8 cellular contexts compared by ENCODE assay signal in genomic region chr11:59556115-59556882, GRCh38. TPM values are rescaled to one million over a fixed set of nuclear protein-coding genes. Genes with fewer than 3 reads are reported as not detected.
A peak's percentile ranks its signal among the peaks of the same experiment; 100 is the strongest.
DNase-seq lines count a peak whose midpoint lies in the region; ATAC-seq, FAIRE-seq and TF ChIP-seq lines count a peak whose summit lies in the region.

No MANE protein-coding gene starts in this region.

- H3K27me3 ChIP-seq in Peyer's patch: no peaks in the 10 kb centered on the region
- H3K27me3 ChIP-seq in pancreas: no peaks in the 10 kb centered on the region

- no peak for TF ChIP-seq POLR2A in Peyer's patch (IDR thresholded peaks at IDR 0.05)

- H3K27ac Mint-ChIP-seq in activated T-helper 2 cell treated with anti-CD3 and anti-CD28 coated beads, Interferon-gamma antibody, Interleukin-2, Interleukin-4, amounts not matched to agents 10 μg/mL and 5 μg/mL and 100 μg/mL, durations not matched to agents 14 hours and 24 hours and 36 hours: peak overlapping the region; percentile 66
- H3K27ac Mint-ChIP-seq in type B pancreatic cell: peak overlapping the region; percentile 90

- TF ChIP-seq CTCF in Peyer's patch (IDR thresholded peaks at IDR 0.05) (no peak), pancreas (IDR thresholded peaks at IDR 0.05) (no peak), type B pancreatic cell (conservative IDR thresholded peaks at IDR 0.05) (no peak)

- H3K4me1 Mint-ChIP-seq in activated T-helper 2 cell treated with anti-CD3 and anti-CD28 coated beads, Interferon-gamma antibody, Interleukin-2, Interleukin-4, amounts not matched to agents 10 μg/mL and 5 μg/mL and 100 μg/mL, durations not matched to agents 14 hours and 24 hours and 36 hours (ENCODE audit: low read depth): peaks cover 50% of the 10 kb centered on the region
- peaks cover 30% of the 10 kb centered on the region for H3K4me1 Mint-ChIP-seq in type B pancreatic cell (ENCODE audit: unreplicated experiment)

- H3K4me1 ChIP-seq in Peyer's patch (peaks cover 0 to 4% (median 2%) of the 10 kb centered on the region in 4 donors), pancreas (peaks cover 0 to 4% (median 3%) of the 10 kb centered on the region in 3 donors)

- no peak for FAIRE-seq in pancreas (lab: Jason Lieb, UNC)

- H3K4me3 ChIP-seq in Peyer's patch: peak overlapping the region; percentile 4 to 25 (median 17)
- peak overlapping the region in 2 of 4 donors; percentile 10 to 30 for H3K4me3 ChIP-seq in pancreas

- intact Hi-C loops in activated T-helper 2 cell treated with anti-CD3 and anti-CD28 coated beads, Interferon-gamma antibody, Interleukin-2, Interleukin-4, amounts not matched to agents 10 μg/mL and 5 μg/mL and 100 μg/mL, durations not matched to agents 14 hours and 24 hours and 36 hours (cut with micrococcal nuclease): loop anchor here (5.0 to 10.0 kb wide), 2 partner anchors 1221 to 1841 kb away; partner anchors contain the start of genes MED19 and TMX2
- intact Hi-C loops in pancreas (cut with DNase I): no loop called here

- H3K9me3 Mint-ChIP-seq in activated T-helper 2 cell treated with anti-CD3 and anti-CD28 coated beads, Interferon-gamma antibody, Interleukin-2, Interleukin-4, amounts not matched to agents 10 μg/mL and 5 μg/mL and 100 μg/mL, durations not matched to agents 14 hours and 24 hours and 36 hours: no peaks in the 10 kb centered on the region
- H3K9me3 Mint-ChIP-seq in type B pancreatic cell: no peaks in the 10 kb centered on the region

- H3K9me3 ChIP-seq in Peyer's patch (no peaks in the 10 kb centered on the region), pancreas (no peaks in the 10 kb centered on the region)

- H3K4me3 Mint-ChIP-seq in activated T-helper 2 cell treated with anti-CD3 and anti-CD28 coated beads, Interferon-gamma antibody, Interleukin-2, Interleukin-4, amounts not matched to agents 10 μg/mL and 5 μg/mL and 100 μg/mL, durations not matched to agents 14 hours and 24 hours and 36 hours (ENCODE audit: low read depth): peak overlapping the region; percentile 76
- H3K4me3 Mint-ChIP-seq in type B pancreatic cell: peak overlapping the region; percentile 89

- H3K36me3 Mint-ChIP-seq in activated T-helper 2 cell treated with anti-CD3 and anti-CD28 coated beads, Interferon-gamma antibody, Interleukin-2, Interleukin-4, amounts not matched to agents 10 μg/mL and 5 μg/mL and 100 μg/mL, durations not matched to agents 14 hours and 24 hours and 36 hours (ENCODE audit: low read depth): no peaks in the 10 kb centered on the region
- H3K36me3 Mint-ChIP-seq in type B pancreatic cell: peaks cover 4% of the 10 kb centered on the region

- H3K27ac ChIP-seq in Peyer's patch: peak overlapping the region in 2 of 4 donors; percentile 6 to 42
- peak overlapping the region in 3 of 4 donors; percentile 4 to 47 (median 30) for H3K27ac ChIP-seq in pancreas

- H3K36me3 ChIP-seq in Peyer's patch (no peaks in the 10 kb centered on the region), pancreas (no peaks in the 10 kb centered on the region)

- WGBS in pancreas, 2 donors: 7 to 8% methylated on average over 28 of the region's 28 CpGs

- DNase-seq in DMS53 (lab: John Stamatoyannopoulos, UW): peak; percentile 80
- DNase-seq in HS-27A (ENCODE audit: low read depth): peak; percentile 75
- peak in 2 of 3 donors; percentile 29 to 68 for DNase-seq in Peyer's patch
- DNase-seq in activated T-helper 2 cell treated with anti-CD3 and anti-CD28 coated beads, Interferon-gamma antibody, Interleukin-2, Interleukin-4, amounts not matched to agents 10 μg/mL and 5 μg/mL and 100 μg/mL, durations not matched to agents 14 hours and 24 hours and 36 hours (ENCODE audit: low spot score): peak; percentile 62
- peak; percentile 82 for DNase-seq in foreskin melanocyte
- DNase-seq in pancreas: peak in 4 of 6 donors; percentile 31 to 76 (median 46)
- DNase-seq in type B pancreatic cell (ENCODE audit: extremely low spot score, unreplicated experiment): peak; percentile 79

- ATAC-seq in pancreas: peak; percentile 36 to 48 (median 36)
- ATAC-seq in HG03196 (IDR thresholded peaks at IDR 0.05; ENCODE audit: unreplicated experiment): no peak

- H3K27me3 Mint-ChIP-seq in activated T-helper 2 cell treated with anti-CD3 and anti-CD28 coated beads, Interferon-gamma antibody, Interleukin-2, Interleukin-4, amounts not matched to agents 10 μg/mL and 5 μg/mL and 100 μg/mL, durations not matched to agents 14 hours and 24 hours and 36 hours (ENCODE audit: low read depth): peaks cover 4% of the 10 kb centered on the region
- H3K27me3 Mint-ChIP-seq in type B pancreatic cell: peaks cover 21% of the 10 kb centered on the region

RNA-seq across cellular contexts. Expression of gene OR4D9, which starts 45.0 kb away (rescaled TPM):
- total RNA-seq in Peyer's patch (not detected), pancreas (not detected), type B pancreatic cell (ENCODE audit: low replicate concordance) (not detected in 2 replicates)
- total RNA-seq in activated T-helper 2 cell treated with anti-CD3 and anti-CD28 coated beads, Interferon-gamma antibody, Interleukin-2, Interleukin-4, amounts not matched to agents 10 μg/mL and 5 μg/mL and 100 μg/mL, durations not matched to agents 14 hours and 24 hours and 36 hours: not detected in 2 replicates
- not detected for polyA plus RNA-seq in pancreas

RNA-seq across cellular contexts. Expression of gene OR4D11, which starts 52.9 kb away (rescaled TPM):
- not detected for total RNA-seq in Peyer's patch
- total RNA-seq in activated T-helper 2 cell treated with anti-CD3 and anti-CD28 coated beads, Interferon-gamma antibody, Interleukin-2, Interleukin-4, amounts not matched to agents 10 μg/mL and 5 μg/mL and 100 μg/mL, durations not matched to agents 14 hours and 24 hours and 36 hours: not detected in 2 replicates
- not detected for total RNA-seq in pancreas
- not detected for polyA plus RNA-seq in pancreas
- not detected in 2 replicates for total RNA-seq in type B pancreatic cell (ENCODE audit: low replicate concordance)

RNA-seq across cellular contexts. Expression of gene OSBP, which starts 59.3 kb away (rescaled TPM):
- total RNA-seq in Peyer's patch (100 to 1,000 TPM in 1 of 4 donors, 10 to 100 TPM in 3; 53.8 to 106 (median 58.7) TPM), pancreas (10 to 100 TPM; 32.8 to 39.7 (median 35.8) TPM), type B pancreatic cell (ENCODE audit: low replicate concordance) (42.4 and 44.5 TPM in 2 replicates)
- 42.8 and 43.4 TPM in 2 replicates for total RNA-seq in activated T-helper 2 cell treated with anti-CD3 and anti-CD28 coated beads, Interferon-gamma antibody, Interleukin-2, Interleukin-4, amounts not matched to agents 10 μg/mL and 5 μg/mL and 100 μg/mL, durations not matched to agents 14 hours and 24 hours and 36 hours
- 10 to 100 TPM; 12.4 to 23.5 TPM for polyA plus RNA-seq in pancreas
